In the genomic region with DNA sequence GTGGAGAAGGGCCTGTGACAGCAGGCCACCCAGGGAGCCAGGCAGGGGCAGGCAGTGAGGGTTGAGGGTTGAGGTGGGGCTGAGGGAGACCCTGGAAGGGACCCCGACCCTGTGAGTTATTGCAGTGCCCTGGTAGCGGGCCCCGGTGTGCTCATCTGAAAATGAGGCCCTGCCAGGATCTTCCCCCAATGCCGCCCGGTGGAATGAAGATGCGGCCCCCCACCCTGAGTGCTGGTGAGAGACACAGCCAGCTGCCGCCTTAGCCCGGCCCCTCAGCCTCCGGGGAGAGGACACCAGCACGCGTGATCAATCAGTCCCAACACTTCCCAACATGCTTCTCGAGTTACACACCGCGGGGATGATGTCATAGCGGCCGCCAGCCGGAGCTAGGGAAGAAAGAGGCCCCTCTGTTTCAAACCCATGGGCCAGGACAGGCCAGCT, we compare ENCODE assay signal across 22 cellular contexts. TPM values are rescaled to one million over a fixed set of nuclear protein-coding genes. Genes with fewer than 3 reads are reported as not detected.
DNase-seq lines count a peak whose midpoint lies in the region; ATAC-seq and TF ChIP-seq lines count a peak whose summit lies in the region.
"Had no signal": no experiment of that assay in that cellular context is flagged by ENCODE, and none has a peak within 500 bp of the region (broad histone marks: within the 10 kb centered on the region; RNA-seq: fewer than 3 reads in every experiment).

No MANE protein-coding gene starts in this region.

- H3K9me3 ChIP-seq in left ventricle myocardium inferior (replicated peaks), result no peaks in the 10 kb centered on the region
- H3K9me3 ChIP-seq: gastrocnemius medialis had no signal

- BruUV-seq in MCF 10A (replicated peaks; lab: Mats Ljungman, UMichigan), result no TSS peak

- H3K27ac Mint-ChIP-seq in activated T-helper 1 cell treated with anti-CD3 and anti-CD28 coated beads, Interleukin-12 subunit alpha, Interleukin-12 subunit beta, Interleukin-2, Interleukin-4 antibody, amounts not matched to agents 30 ng/mL and 10 ng/mL and 1 ng/mL, durations not matched to agents 14 hours and 24 hours and 36 hours, result no peak overlapping the region
- no peak overlapping the region for H3K27ac Mint-ChIP-seq in MCF 10A (ENCODE audit: low read depth, unreplicated experiment)
- H3K27ac Mint-ChIP-seq: CD8-positive, alpha-beta T cell; stimulated activated naive B cell treated with anti-CD40 and anti-IgM and Interleukin-4, amounts not matched to agents 10 μg/mL and 1 μg/mL and 100 μg/mL, for 72 hours had no signal

- H3K27ac ChIP-seq in left ventricle myocardium inferior (replicated peaks), result no peak overlapping the region
- H3K27ac ChIP-seq: gastrocnemius medialis had no signal

- ATAC-seq in Right ventricle myocardium superior (ENCODE audit: poor library complexity) (no peak), GM19328 (IDR thresholded peaks at IDR 0.05; ENCODE audit: unreplicated experiment) (no peak)
- ATAC-seq: activated T-cell treated with anti-CD3 and anti-CD28 coated beads, Interleukin-2, amount 50 U/mL, for 4 hours; CD8-positive, alpha-beta T cell; gastrocnemius medialis; HepG2; PC-3; stimulated activated naive B cell treated with anti-CD40 and anti-IgM and Interleukin-4, amounts not matched to agents 10 μg/mL and 1 μg/mL and 100 μg/mL, for 72 hours had no signal

- H3K36me3 Mint-ChIP-seq in activated T-helper 1 cell treated with anti-CD3 and anti-CD28 coated beads, Interleukin-12 subunit alpha, Interleukin-12 subunit beta, Interleukin-2, Interleukin-4 antibody, amounts not matched to agents 30 ng/mL and 10 ng/mL and 1 ng/mL, durations not matched to agents 14 hours and 24 hours and 36 hours (ENCODE audit: low read depth), result no peaks in the 10 kb centered on the region
- H3K36me3 Mint-ChIP-seq in MCF 10A (ENCODE audit: insufficient read depth, unreplicated experiment), result no peaks in the 10 kb centered on the region
- H3K36me3 Mint-ChIP-seq: CD8-positive, alpha-beta T cell; stimulated activated naive B cell treated with anti-CD40 and anti-IgM and Interleukin-4, amounts not matched to agents 10 μg/mL and 1 μg/mL and 100 μg/mL, for 72 hours had no signal

- no peaks in the 10 kb centered on the region for H3K4me1 Mint-ChIP-seq in activated T-helper 1 cell treated with anti-CD3 and anti-CD28 coated beads, Interleukin-12 subunit alpha, Interleukin-12 subunit beta, Interleukin-2, Interleukin-4 antibody, amounts not matched to agents 30 ng/mL and 10 ng/mL and 1 ng/mL, durations not matched to agents 14 hours and 24 hours and 36 hours (ENCODE audit: low read depth)
- H3K4me1 Mint-ChIP-seq in MCF 10A (ENCODE audit: insufficient read depth, unreplicated experiment), result no peaks in the 10 kb centered on the region
- H3K4me1 Mint-ChIP-seq: immature natural killer cell; stimulated activated naive B cell treated with anti-CD40 and anti-IgM and Interleukin-4, amounts not matched to agents 10 μg/mL and 1 μg/mL and 100 μg/mL, for 72 hours had no signal

- CTCF ChIA-PET in MCF 10A (lab: Yijun Ruan, JAX), result no interaction called here

- peaks cover 29% of the 10 kb centered on the region for H3K27me3 ChIP-seq in left ventricle myocardium inferior (ENCODE audit: low read depth)

- no peaks in the 10 kb centered on the region for H3K9me3 Mint-ChIP-seq in activated T-helper 1 cell treated with anti-CD3 and anti-CD28 coated beads, Interleukin-12 subunit alpha, Interleukin-12 subunit beta, Interleukin-2, Interleukin-4 antibody, amounts not matched to agents 30 ng/mL and 10 ng/mL and 1 ng/mL, durations not matched to agents 14 hours and 24 hours and 36 hours
- H3K9me3 Mint-ChIP-seq in MCF 10A (ENCODE audit: unreplicated experiment), result peaks cover 31% of the 10 kb centered on the region
- H3K9me3 Mint-ChIP-seq: activated T-cell treated with anti-CD3 and anti-CD28 coated beads, Interleukin-2, amount 50 U/mL, for 4 hours; CD8-positive, alpha-beta T cell; immature natural killer cell had no signal

- intact Hi-C loops in Right ventricle myocardium superior (cut with DNase I) (no loop called here), left ventricle myocardium inferior (cut with micrococcal nuclease) (no loop called here), MCF 10A (cut with micrococcal nuclease) (no loop called here)
- intact Hi-C loops in activated T-helper 1 cell treated with anti-CD3 and anti-CD28 coated beads, Interleukin-12 subunit alpha, Interleukin-12 subunit beta, Interleukin-2, Interleukin-4 antibody, amounts not matched to agents 30 ng/mL and 10 ng/mL and 1 ng/mL, durations not matched to agents 14 hours and 24 hours and 36 hours (cut with micrococcal nuclease), result no loop called here

- H3K4me3 Mint-ChIP-seq in activated T-helper 1 cell treated with anti-CD3 and anti-CD28 coated beads, Interleukin-12 subunit alpha, Interleukin-12 subunit beta, Interleukin-2, Interleukin-4 antibody, amounts not matched to agents 30 ng/mL and 10 ng/mL and 1 ng/mL, durations not matched to agents 14 hours and 24 hours and 36 hours, result no peak overlapping the region
- no peak overlapping the region for H3K4me3 Mint-ChIP-seq in MCF 10A (ENCODE audit: unreplicated experiment)
- H3K4me3 Mint-ChIP-seq: activated T-cell treated with anti-CD3 and anti-CD28 coated beads, Interleukin-2, amount 50 U/mL, for 4 hours; CD8-positive, alpha-beta T cell; immature natural killer cell; stimulated activated naive B cell treated with anti-CD40 and anti-IgM and Interleukin-4, amounts not matched to agents 10 μg/mL and 1 μg/mL and 100 μg/mL, for 72 hours had no signal

- no peaks in the 10 kb centered on the region for H3K36me3 ChIP-seq in left ventricle myocardium inferior
- H3K36me3 ChIP-seq: gastrocnemius medialis had no signal

- no peak overlapping the region for H3K4me3 ChIP-seq in left ventricle myocardium inferior
- H3K4me3 ChIP-seq: gastrocnemius medialis had no signal

- peaks cover 5% of the 10 kb centered on the region for H3K4me1 ChIP-seq in left ventricle myocardium inferior
- H3K4me1 ChIP-seq: gastrocnemius medialis had no signal

- POLR2A ChIA-PET in MCF 10A (lab: Yijun Ruan, JAX), result no interaction called here

- peak; percentile 32 for DNase-seq in Right ventricle myocardium superior
- DNase-seq in left ventricle myocardium inferior, result no peak
- DNase-seq in hypothalamus (lab: John Stamatoyannopoulos, UW), result peak in 30 of 51 donors; percentile 19 to 73 (median 45)
- DNase-seq in occipital lobe (lab: John Stamatoyannopoulos, UW), result peak; percentile 25
- no peak for DNase-seq in activated T-helper 1 cell treated with anti-CD3 and anti-CD28 coated beads, Interleukin-12 subunit alpha, Interleukin-12 subunit beta, Interleukin-2, Interleukin-4 antibody, amounts not matched to agents 30 ng/mL and 10 ng/mL and 1 ng/mL, durations not matched to agents 14 hours and 24 hours and 36 hours (ENCODE audit: low spot score)
- DNase-seq in cerebellar nuclear complex (lab: John Stamatoyannopoulos, UW), result no peak
- DNase-seq in MCF 10A (ENCODE audit: unreplicated experiment), result no peak
- DNase-seq: ACHN; activated CD4-positive, alpha-beta T cell treated with anti-CD3 and anti-CD28 coated beads for 48 hours; activated T-cell treated with anti-CD3 and anti-CD28 coated beads, Interleukin-2, amount 50 U/mL, for 4 hours; CD8-positive, alpha-beta T cell; EL; gastrocnemius medialis; immature natural killer cell; MM.1S; NCI-H2029; NCI-H69; PC-3; stimulated activated naive B cell treated with anti-CD40 and anti-IgM and Interleukin-4, amounts not matched to agents 10 μg/mL and 1 μg/mL and 100 μg/mL, for 72 hours had no signal

- H3K27me3 Mint-ChIP-seq in activated T-helper 1 cell treated with anti-CD3 and anti-CD28 coated beads, Interleukin-12 subunit alpha, Interleukin-12 subunit beta, Interleukin-2, Interleukin-4 antibody, amounts not matched to agents 30 ng/mL and 10 ng/mL and 1 ng/mL, durations not matched to agents 14 hours and 24 hours and 36 hours (ENCODE audit: insufficient read depth), result no peaks in the 10 kb centered on the region
- no peaks in the 10 kb centered on the region for H3K27me3 Mint-ChIP-seq in MCF 10A (ENCODE audit: insufficient read depth, unreplicated experiment)

- TF ChIP-seq CTCF in left ventricle myocardium inferior (IDR thresholded peaks at IDR 0.05; ENCODE audit: borderline replicate concordance), result no peak
- TF ChIP-seq CTCF in MCF 10A (IDR thresholded peaks at IDR 0.05; ENCODE audit: unreplicated experiment), result no peak

RNA-seq across cellular contexts. Expression of gene ACTRT2, which starts 36.1 kb away (rescaled TPM):
- total RNA-seq in Right ventricle myocardium superior, result not detected
- total RNA-seq in left ventricle myocardium inferior, result not detected
- total RNA-seq in occipital lobe, result not detected
- not detected in 2 replicates for total RNA-seq in activated T-helper 1 cell treated with anti-CD3 and anti-CD28 coated beads, Interleukin-12 subunit alpha, Interleukin-12 subunit beta, Interleukin-2, Interleukin-4 antibody, amounts not matched to agents 30 ng/mL and 10 ng/mL and 1 ng/mL, durations not matched to agents 14 hours and 24 hours and 36 hours
- not detected in 2 replicates for total RNA-seq in MCF 10A (2022)
- total RNA-seq: activated T-cell treated with anti-CD3 and anti-CD28 coated beads, Interleukin-2, amount 50 U/mL, for 4 hours; CD8-positive, alpha-beta T cell; gastrocnemius medialis; HepG2; osteocyte; PC-3 had no signal

Comparison
In these comparisons a context has a peak if more than half of its experiments do, and no peak if none do; other contexts are left out.
1. DNase-seq: peak in Right ventricle myocardium superior (single experiment), hypothalamus (30 of 51) and occipital lobe (single experiment); none in left ventricle myocardium inferior (single experiment), activated T-helper 1 cell treated with anti-CD3 and anti-CD28 coated beads, Interleukin-12 subunit alpha, Interleukin-12 subunit beta, Interleukin-2, Interleukin-4 antibody, amounts not matched to agents 30 ng/mL and 10 ng/mL and 1 ng/mL, durations not matched to agents 14 hours and 24 hours and 36 hours (single experiment), cerebellar nuclear complex (0 of 2) and MCF 10A (single experiment).